1 cellular context compared by ENCODE assay signal in genomic region chr10:119917777-119918176, GRCh38.
TF ChIP-seq lines count a peak whose summit lies in the region.

No MANE protein-coding gene starts in this region.

TF ChIP-seq in SK-N-SH treated with all-trans-retinoic acid at 6 μM for 48 hours, 23 proteins besides CTCF, POLR2A, EP300 and RAD21 (continued from another document):
- TF ChIP-seq, protein P1, sequence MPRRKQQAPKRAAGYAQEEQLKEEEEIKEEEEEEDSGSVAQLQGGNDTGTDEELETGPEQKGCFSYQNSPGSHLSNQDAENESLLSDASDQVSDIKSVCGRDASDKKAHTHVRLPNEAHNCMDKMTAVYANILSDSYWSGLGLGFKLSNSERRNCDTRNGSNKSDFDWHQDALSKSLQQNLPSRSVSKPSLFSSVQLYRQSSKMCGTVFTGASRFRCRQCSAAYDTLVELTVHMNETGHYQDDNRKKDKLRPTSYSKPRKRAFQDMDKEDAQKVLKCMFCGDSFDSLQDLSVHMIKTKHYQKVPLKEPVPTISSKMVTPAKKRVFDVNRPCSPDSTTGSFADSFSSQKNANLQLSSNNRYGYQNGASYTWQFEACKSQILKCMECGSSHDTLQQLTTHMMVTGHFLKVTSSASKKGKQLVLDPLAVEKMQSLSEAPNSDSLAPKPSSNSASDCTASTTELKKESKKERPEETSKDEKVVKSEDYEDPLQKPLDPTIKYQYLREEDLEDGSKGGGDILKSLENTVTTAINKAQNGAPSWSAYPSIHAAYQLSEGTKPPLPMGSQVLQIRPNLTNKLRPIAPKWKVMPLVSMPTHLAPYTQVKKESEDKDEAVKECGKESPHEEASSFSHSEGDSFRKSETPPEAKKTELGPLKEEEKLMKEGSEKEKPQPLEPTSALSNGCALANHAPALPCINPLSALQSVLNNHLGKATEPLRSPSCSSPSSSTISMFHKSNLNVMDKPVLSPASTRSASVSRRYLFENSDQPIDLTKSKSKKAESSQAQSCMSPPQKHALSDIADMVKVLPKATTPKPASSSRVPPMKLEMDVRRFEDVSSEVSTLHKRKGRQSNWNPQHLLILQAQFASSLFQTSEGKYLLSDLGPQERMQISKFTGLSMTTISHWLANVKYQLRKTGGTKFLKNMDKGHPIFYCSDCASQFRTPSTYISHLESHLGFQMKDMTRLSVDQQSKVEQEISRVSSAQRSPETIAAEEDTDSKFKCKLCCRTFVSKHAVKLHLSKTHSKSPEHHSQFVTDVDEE (CRISPR knock-in tag; IDR thresholded peaks at IDR 0.05): no peak
- TF ChIP-seq SNAI2 (CRISPR knock-in tag; IDR thresholded peaks at IDR 0.05): no peak
